Comparison of ENCODE assay signal across 8 cellular contexts in the genomic region with DNA sequence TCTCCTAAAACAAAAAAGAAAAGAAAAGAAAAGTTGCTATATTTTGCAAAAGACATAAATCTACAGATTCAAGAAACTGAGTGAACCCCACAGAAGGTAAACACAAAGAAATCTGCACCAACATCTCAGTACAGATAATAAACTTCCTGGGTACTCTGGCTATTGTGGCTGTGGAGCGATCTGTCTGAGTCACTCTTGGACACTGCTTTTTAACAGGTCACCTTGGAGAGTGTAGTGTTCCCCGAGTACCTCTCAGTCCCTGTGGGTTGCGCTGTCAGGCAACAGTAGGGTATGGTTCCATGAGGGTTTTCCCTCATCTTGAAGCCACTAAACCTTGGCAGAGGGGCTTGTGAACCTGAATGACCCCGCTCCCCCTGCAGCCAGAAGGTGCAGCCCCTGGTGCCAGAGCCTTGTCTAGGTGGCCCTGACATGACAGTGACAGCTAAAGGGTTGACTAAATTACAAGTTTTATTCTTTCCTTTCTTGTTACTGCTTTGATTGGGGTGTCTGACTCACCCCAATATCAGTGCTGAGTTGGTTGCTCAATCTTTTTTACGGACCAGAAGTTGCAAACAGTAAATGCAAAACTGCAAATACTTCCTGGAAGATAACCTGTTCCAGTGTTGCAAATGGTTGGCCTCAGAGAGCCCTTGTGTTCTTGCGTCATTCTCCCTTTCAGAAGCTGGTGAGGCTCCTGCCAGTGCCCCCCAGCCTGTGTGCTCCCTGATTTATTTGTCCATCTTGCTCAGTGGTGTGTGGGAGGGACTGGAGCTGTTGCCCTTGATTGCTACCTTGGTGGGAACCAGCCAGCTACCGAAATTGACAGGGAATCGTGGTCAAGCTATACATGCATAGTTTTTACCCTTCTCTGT. TPM values are rescaled to one million over a fixed set of nuclear protein-coding genes. Genes with fewer than 3 reads are reported as not detected.
A peak's percentile ranks its signal among the peaks of the same experiment; 100 is the strongest.
DNase-seq lines count a peak whose midpoint lies in the region; ATAC-seq and TF ChIP-seq lines count a peak whose summit lies in the region.

No MANE protein-coding gene starts in this region.

- peaks cover 6% of the 10 kb centered on the region; the same call in 1 of the 2 replicates for H3K79me2 ChIP-seq in SK-N-SH (ENCODE audit: insufficient read depth)

- H3K36me3 Mint-ChIP-seq in stimulated activated effector memory CD8-positive, alpha-beta T cell treated with anti-CD3 and anti-CD28 coated beads, Interleukin-12 subunit alpha, Interleukin-12 subunit beta, amount 100 ng/mL, for 72 hours, result no peaks in the 10 kb centered on the region
- peaks cover 19% of the 10 kb centered on the region for H3K36me3 Mint-ChIP-seq in T-cell

- H3K9me3 ChIP-seq in SK-N-SH (no peaks in the 10 kb centered on the region), left ventricle myocardium inferior (replicated peaks) (no peaks in the 10 kb centered on the region)

- intact Hi-C loops in left ventricle myocardium inferior (cut with micrococcal nuclease), result no loop called here

- H3K27me3 ChIP-seq in SK-N-SH (ENCODE audit: insufficient read depth) (no peaks in the 10 kb centered on the region), left ventricle myocardium inferior (ENCODE audit: low read depth) (no peaks in the 10 kb centered on the region)

- H3K4me3 ChIP-seq in SK-N-SH (ENCODE audit: low read depth in 2 of 2, low read length in 1 of 2) (no peak overlapping the region), left ventricle myocardium inferior (no peak overlapping the region)

- H3K4me1 ChIP-seq in SK-N-SH (ENCODE audit: control insufficient read depth in 1 of 2, insufficient read depth in 2 of 2, low read depth in 1 of 2, low read length in 1 of 2) (no peaks in the 10 kb centered on the region; a peak in 1 of 4 replicates), left ventricle myocardium inferior (peaks cover 62% of the 10 kb centered on the region)

- CTCF ChIA-PET in SK-N-SH (lab: Yijun Ruan, JAX) (interaction anchor here (0.8 kb wide), 1 partner anchor 22 kb away, joined by 3 read pairs; no protein-coding TSS in a partner anchor), T-cell (lab: Charles Lee) (no interaction called here)

- no peaks in the 10 kb centered on the region for H3K27me3 Mint-ChIP-seq in T-cell

- H3F3A ChIP-seq in SK-N-SH (replicated peaks; ENCODE audit: insufficient read depth), result no peaks in the 10 kb centered on the region

- ATAC-seq in SK-N-SH treated with all-trans-retinoic acid at 6 μM for 48 hours (peak; percentile 49), T-cell (replicated peaks in 1 of 4) (no peak)
- ATAC-seq in stimulated activated effector memory CD8-positive, alpha-beta T cell treated with anti-CD3 and anti-CD28 coated beads, Interleukin-12 subunit alpha, Interleukin-12 subunit beta, amount 100 ng/mL, for 72 hours, result peak; percentile 45

- TF ChIP-seq CTCF in SK-N-SH (IDR thresholded peaks at IDR 0.05) (no peak), left ventricle myocardium inferior (IDR thresholded peaks at IDR 0.05; ENCODE audit: borderline replicate concordance) (peak; percentile 47)

- H3K4me2 ChIP-seq in SK-N-SH, result no peak overlapping the region

- TF ChIP-seq RAD21 in SK-N-SH (IDR thresholded peaks at IDR 0.05; ENCODE audit: low read length), result no peak

- H3K9me3 Mint-ChIP-seq in stimulated activated effector memory CD8-positive, alpha-beta T cell treated with anti-CD3 and anti-CD28 coated beads, Interleukin-12 subunit alpha, Interleukin-12 subunit beta, amount 100 ng/mL, for 72 hours, result no peaks in the 10 kb centered on the region
- no peaks in the 10 kb centered on the region for H3K9me3 Mint-ChIP-seq in T-cell

- no peak overlapping the region for H3K4me3 Mint-ChIP-seq in stimulated activated effector memory CD8-positive, alpha-beta T cell treated with anti-CD3 and anti-CD28 coated beads, Interleukin-12 subunit alpha, Interleukin-12 subunit beta, amount 100 ng/mL, for 72 hours
- no peak overlapping the region for H3K4me3 Mint-ChIP-seq in T-cell

- no peak overlapping the region for H3K9ac ChIP-seq in SK-N-SH

- H2AFZ ChIP-seq in SK-N-SH (ENCODE audit: low read depth), result no peak overlapping the region

- DNase-seq in SK-N-SH, result no peak
- DNase-seq in SKM-1 treated with dmso at 0.1 percent for 144 hours (lab: John Stamatoyannopoulos, UW; ENCODE audit: unreplicated experiment), result peak; percentile 72
- DNase-seq in left ventricle myocardium inferior, result no peak
- DNase-seq in stimulated activated effector memory CD8-positive, alpha-beta T cell treated with anti-CD3 and anti-CD28 coated beads, Interleukin-12 subunit alpha, Interleukin-12 subunit beta, amount 100 ng/mL, for 72 hours (ENCODE audit: low spot score in 2 of 2), result peak in 1 of 2 donors; percentile 51
- no peak for DNase-seq in GM19240 (ENCODE audit: insufficient read length, low spot score)
- DNase-seq in T-cell, result no peak
- no peak for DNase-seq in central memory CD4-positive, alpha-beta T cell

- no peaks in the 10 kb centered on the region for H3K9me2 ChIP-seq in SK-N-SH

- H3K36me3 ChIP-seq in SK-N-SH (replicated peaks in 1 of 2; ENCODE audit: control insufficient read depth in 1 of 2, insufficient read depth in 2 of 2, low read length in 1 of 2), result no peaks in the 10 kb centered on the region
- H3K36me3 ChIP-seq in left ventricle myocardium inferior, result peaks cover 9% of the 10 kb centered on the region

- POLR2A ChIA-PET in SK-N-SH (lab: Yijun Ruan, JAX) (interaction anchor here (1.0 kb wide), 1 partner anchor 30 kb away, joined by 3 read pairs; a partner anchor contains a TSS), T-cell (lab: Charles Lee) (no interaction called here)

- TF ChIP-seq EP300 in SK-N-SH (IDR thresholded peaks at IDR 0.05; ENCODE audit: borderline replicate concordance in 1 of 2, low read depth in 1 of 2, low read length in 1 of 2), result no peak

- H3K27ac Mint-ChIP-seq in stimulated activated effector memory CD8-positive, alpha-beta T cell treated with anti-CD3 and anti-CD28 coated beads, Interleukin-12 subunit alpha, Interleukin-12 subunit beta, amount 100 ng/mL, for 72 hours, result no peak overlapping the region
- no peak overlapping the region for H3K27ac Mint-ChIP-seq in T-cell

- peaks cover 9% of the 10 kb centered on the region; the same call in 1 of the 2 replicates for H4K20me1 ChIP-seq in SK-N-SH (ENCODE audit: insufficient read depth)

- 93% methylated on average over 8 of the region's 8 CpGs for WGBS in SK-N-SH (ENCODE audit: low lambda C conversion rate)

- no peak overlapping the region for H3K27ac ChIP-seq in SK-N-SH (ENCODE audit: low read depth in 2 of 2, low read length in 1 of 2)
- H3K27ac ChIP-seq in left ventricle myocardium inferior (replicated peaks), result peak overlapping the region; percentile 78

- H3K4me1 Mint-ChIP-seq in stimulated activated effector memory CD8-positive, alpha-beta T cell treated with anti-CD3 and anti-CD28 coated beads, Interleukin-12 subunit alpha, Interleukin-12 subunit beta, amount 100 ng/mL, for 72 hours, result peaks cover 23% of the 10 kb centered on the region
- H3K4me1 Mint-ChIP-seq in T-cell, result peaks cover 8 to 17% (median 15%) of the 10 kb centered on the region in 3 donors

TF ChIP-seq in SK-N-SH treated with all-trans-retinoic acid at 6 μM for 48 hours, 23 proteins besides CTCF, POLR2A, EP300 and RAD21 (continues in another document):
- TF ChIP-seq ARNTL (CRISPR knock-in tag; IDR thresholded peaks at IDR 0.05; ENCODE audit: borderline replicate concordance, low read depth), result no peak
- no peak for TF ChIP-seq ZFP30 (CRISPR knock-in tag; IDR thresholded peaks at IDR 0.05)
- no peak for TF ChIP-seq ZFP3 (CRISPR knock-in tag; IDR thresholded peaks at IDR 0.05)
- no peak for TF ChIP-seq RARB (CRISPR knock-in tag; IDR thresholded peaks at IDR 0.05)
- no peak for TF ChIP-seq OSR1 (CRISPR knock-in tag; IDR thresholded peaks at IDR 0.05)
- no peak for TF ChIP-seq ISL1 (CRISPR knock-in tag; IDR thresholded peaks at IDR 0.05)

TF ChIP-seq in SK-N-SH, 30 proteins besides CTCF, POLR2A, EP300 and RAD21:
- TF ChIP-seq YY1 (IDR thresholded peaks at IDR 0.05; ENCODE audit: low read depth), result no peak
- TF ChIP-seq SMC3 (IDR thresholded peaks at IDR 0.05; ENCODE audit: low read depth, low read length), result no peak
- TF ChIP-seq RFX5 (IDR thresholded peaks at IDR 0.05; ENCODE audit: low read length), result no peak
- no peak for TF ChIP-seq MEF2A (IDR thresholded peaks at IDR 0.05; ENCODE audit: borderline replicate concordance, low read depth)
- no peak for TF ChIP-seq FOXJ3 (CRISPR knock-in tag; IDR thresholded peaks at IDR 0.05)
TF ChIP-seq in SK-N-SH: peak in this region for 0.

RNA-seq across cellular contexts. Expression of a gene that starts 30.6 kb away (rescaled TPM):
- polyA plus RNA-seq in SK-N-SH (2012; rRNA removed), result 55.8 and 68.7 TPM in 2 replicates
- polyA plus RNA-seq in SK-N-SH (2012; cell fraction: cytosol; rRNA removed), result 22.1 and 32.8 TPM in 2 replicates
- 129 and 157 TPM in 2 replicates for polyA plus RNA-seq in SK-N-SH (2012; cell fraction: nucleus; rRNA removed)
- total RNA-seq in left ventricle myocardium inferior, result 72.9 TPM
- total RNA-seq in T-cell, result 10 to 100 TPM; 41.1 to 83.3 (median 58.8) TPM

RNA-seq across cellular contexts. Expression of a gene that starts 48.9 kb away (rescaled TPM):
- 59.8 and 95.2 TPM in 2 replicates for polyA plus RNA-seq in SK-N-SH (2012; rRNA removed)
- polyA plus RNA-seq in SK-N-SH (2012; cell fraction: cytosol; rRNA removed), result 26.4 and 50.4 TPM in 2 replicates
- polyA plus RNA-seq in SK-N-SH (2012; cell fraction: nucleus; rRNA removed), result 120 and 190 TPM in 2 replicates
- 163 TPM for total RNA-seq in left ventricle myocardium inferior
- 10 to 100 TPM; 15.2 to 38.5 (median 34.4) TPM for total RNA-seq in T-cell

Comparison
In these comparisons a context has a peak if more than half of its experiments do, and no peak if none do; other contexts are left out.
1. ATAC-seq: peak in SK-N-SH treated with all-trans-retinoic acid at 6 μM for 48 hours (single experiment) and stimulated activated effector memory CD8-positive, alpha-beta T cell treated with anti-CD3 and anti-CD28 coated beads, Interleukin-12 subunit alpha, Interleukin-12 subunit beta, amount 100 ng/mL, for 72 hours (single experiment); none in T-cell (0 of 4).